Comparison of ENCODE assay signal across 8 cellular contexts in the genomic region with DNA sequence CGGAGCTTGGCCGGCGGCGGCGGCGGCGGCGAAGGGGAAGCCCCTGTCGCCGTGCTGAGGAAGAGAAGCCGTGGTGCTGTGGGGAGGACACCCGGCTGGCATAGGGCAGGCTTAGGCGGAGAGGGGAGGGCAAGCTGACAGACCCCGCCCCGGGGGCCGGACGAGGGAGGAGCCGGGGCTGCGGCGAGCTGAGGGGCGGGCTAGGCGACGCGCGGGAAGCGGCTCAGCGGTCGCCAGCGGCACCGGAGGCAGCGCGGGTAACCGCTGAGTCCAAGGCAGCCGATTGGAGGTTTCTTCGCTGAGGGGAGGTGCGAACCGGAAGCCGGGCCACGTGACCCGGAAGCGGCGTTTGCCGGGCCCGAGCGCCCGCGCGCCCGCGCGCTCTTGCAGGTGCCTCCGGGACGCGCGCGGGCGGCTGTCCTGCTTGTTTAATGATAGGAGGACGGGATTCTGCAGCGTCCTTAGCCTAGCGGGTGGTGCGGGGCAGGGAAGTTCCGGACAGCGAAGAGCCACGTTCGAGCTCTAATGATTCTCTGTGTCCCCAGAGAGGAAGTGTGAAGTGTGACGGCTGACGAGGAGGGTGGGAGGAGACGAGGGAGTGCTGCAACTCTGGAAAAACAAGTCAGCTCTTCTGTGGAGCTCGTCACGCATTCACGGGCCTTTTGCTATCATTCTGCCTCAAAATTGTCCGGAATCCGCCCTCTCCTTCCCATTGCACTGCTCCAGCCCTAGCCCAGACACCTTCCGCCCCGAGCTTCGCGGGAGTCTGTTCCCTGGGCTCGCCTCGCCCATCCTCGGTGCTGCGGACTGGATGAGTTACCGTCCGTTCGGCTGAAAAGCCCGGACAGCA. TPM values are rescaled to one million over a fixed set of nuclear protein-coding genes. Genes with fewer than 3 reads are reported as not detected.
DNase-seq lines count a peak whose midpoint lies in the region; ATAC-seq and TF ChIP-seq lines count a peak whose summit lies in the region.

TSS of gene AP1S2 (minus strand) at position 102 of the 850 bp plus-strand sequence. CDS start 2,289 bp downstream, outside the sequence.

- peak within 1 kb of the TSS; percentile 97 for H3K27ac Mint-ChIP-seq in activated CD4-positive, alpha-beta T cell treated with anti-CD3 and anti-CD28 coated beads, Interleukin-2, amount 10 ng/mL, durations not matched to agents 7 days and 5 days

- POLR2A ChIA-PET in activated CD4-positive, alpha-beta T cell treated with anti-CD3 and anti-CD28 coated beads, Interleukin-2, amount 10 ng/mL, durations not matched to agents 7 days and 5 days (lab: Charles Lee), result interaction anchor here (0.6 to 1.0 kb wide), 3 partner anchors 65 to 255 kb away, joined by 3 to 4 read pairs (median 3); no protein-coding TSS in a partner anchor

- ATAC-seq in GM19372 (IDR thresholded peaks at IDR 0.05; ENCODE audit: low read depth, unreplicated experiment), result peak; percentile 92
- peak; percentile 96 for ATAC-seq in HG03521 (IDR thresholded peaks at IDR 0.05; ENCODE audit: unreplicated experiment)

- CTCF ChIA-PET in activated CD4-positive, alpha-beta T cell treated with anti-CD3 and anti-CD28 coated beads, Interleukin-2, amount 10 ng/mL, durations not matched to agents 7 days and 5 days (lab: Charles Lee), result interaction anchor here (0.7 to 1.9 kb wide), 4 partner anchors 9 to 102 kb away, joined by 3 to 4 read pairs (median 3); no protein-coding TSS in a partner anchor

- no peaks in the 10 kb centered on the region for H3K9me3 Mint-ChIP-seq in activated CD4-positive, alpha-beta T cell treated with anti-CD3 and anti-CD28 coated beads, Interleukin-2, amount 10 ng/mL, durations not matched to agents 7 days and 5 days

- peak within 1 kb of the TSS; percentile 82 to 91 for H3K27ac ChIP-seq in coronary artery

- H3K27me3 Mint-ChIP-seq in activated CD4-positive, alpha-beta T cell treated with anti-CD3 and anti-CD28 coated beads, Interleukin-2, amount 10 ng/mL, durations not matched to agents 7 days and 5 days, result no peaks in the 10 kb centered on the region

- peak within 1 kb of the TSS; percentile 86 for H3K4me3 Mint-ChIP-seq in activated CD4-positive, alpha-beta T cell treated with anti-CD3 and anti-CD28 coated beads, Interleukin-2, amount 10 ng/mL, durations not matched to agents 7 days and 5 days

- DNase-seq in C1 segment of cervical spinal cord (lab: John Stamatoyannopoulos, UW), result peak; percentile 75 to 96 (median 88)
- peak; percentile 97 for DNase-seq in NCI-H69 (lab: John Stamatoyannopoulos, UW)
- peak; percentile 89 for DNase-seq in activated CD4-positive, alpha-beta T cell treated with anti-CD3 and anti-CD28 coated beads, Interleukin-2, amount 10 ng/mL, durations not matched to agents 7 days and 5 days
- peak; percentile 97 for DNase-seq in coronary artery (ENCODE audit: low spot score)
- DNase-seq in left kidney (ENCODE audit: low read depth, low spot score), result peak; percentile 96
- peak; percentile 92 for DNase-seq in stimulated activated CD4-positive, alpha-beta T cell treated with anti-CD3 and anti-CD28 coated beads, Interleukin-1b, Interleukin-23, amount 100 ng/mL, for 48 hours

- peaks cover 13% of the 10 kb centered on the region for H3K36me3 Mint-ChIP-seq in activated CD4-positive, alpha-beta T cell treated with anti-CD3 and anti-CD28 coated beads, Interleukin-2, amount 10 ng/mL, durations not matched to agents 7 days and 5 days (ENCODE audit: low read depth)

- no peak for TF ChIP-seq CTCF in coronary artery (IDR thresholded peaks at IDR 0.05)

- H3K4me3 ChIP-seq in coronary artery, result peak within 1 kb of the TSS; percentile 80

- H3K4me1 Mint-ChIP-seq in activated CD4-positive, alpha-beta T cell treated with anti-CD3 and anti-CD28 coated beads, Interleukin-2, amount 10 ng/mL, durations not matched to agents 7 days and 5 days, result peaks cover 30% of the 10 kb centered on the region

RNA-seq across cellular contexts. Expression of gene AP1S2, which starts in this region (rescaled TPM):
- total RNA-seq in activated CD4-positive, alpha-beta T cell treated with anti-CD3 and anti-CD28 coated beads, Interleukin-2, amount 10 ng/mL, durations not matched to agents 7 days and 5 days, result 10 to 100 TPM; 38.6 to 41.2 TPM

Comparison
In these comparisons a context has a peak if more than half of its experiments do, and no peak if none do; other contexts are left out.
1. Peak in every context shown above with its lines: DNase-seq, ATAC-seq, H3K4me3 ChIP-seq and H3K27ac ChIP-seq.